2 cellular contexts compared by ENCODE assay signal in the genomic region with DNA sequence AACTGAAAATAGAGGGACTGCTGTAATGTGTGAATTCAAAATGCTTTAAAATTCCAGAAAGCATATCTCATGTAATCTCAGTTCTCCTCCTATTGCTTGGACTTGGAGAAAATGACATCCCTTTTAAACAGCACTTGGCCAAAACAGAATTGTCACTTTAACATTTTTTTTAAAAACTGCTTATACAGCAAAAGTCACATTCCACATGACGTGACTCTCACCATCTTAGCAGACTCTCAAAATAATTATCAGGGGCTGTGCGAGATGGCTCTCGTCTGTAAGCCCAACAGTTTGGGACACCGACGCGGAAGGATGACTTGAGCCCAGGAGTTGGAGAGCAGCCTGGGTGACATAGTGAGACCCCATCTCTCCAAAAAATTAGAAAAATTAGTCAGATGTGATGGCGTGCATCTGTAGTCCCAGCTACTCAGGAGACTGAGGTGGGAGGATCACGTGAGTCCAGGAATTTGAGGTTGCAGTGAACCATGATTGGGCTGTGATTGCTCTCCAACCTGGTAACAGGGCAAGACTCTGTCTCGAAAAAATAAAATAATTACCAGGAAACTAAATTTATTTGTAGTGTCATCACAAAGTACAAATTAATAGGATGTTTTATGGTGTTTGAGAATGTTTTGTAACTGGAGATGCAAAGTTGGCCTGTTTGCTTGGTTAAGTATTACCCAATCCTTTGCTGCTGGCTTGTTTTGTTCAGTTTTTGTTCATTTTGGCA.
A peak's percentile ranks its signal among the peaks of the same experiment; 100 is the strongest.
TF ChIP-seq lines count a peak whose summit lies in the region.

No MANE protein-coding gene starts in this region.

TF ChIP-seq in IMR-90, 13 proteins besides CTCF, POLR2A, EP300 and RAD21:
- TF ChIP-seq FOS (IDR thresholded peaks at IDR 0.05; ENCODE audit: low read depth, low read length) (no peak), CEBPB (IDR thresholded peaks at IDR 0.05; ENCODE audit: low read depth, low read length) (peak; percentile 39; the same call in 1 of the 2 replicates), MAFK (IDR thresholded peaks at IDR 0.05; ENCODE audit: low read depth, low read length) (peak; percentile 96), MAZ (IDR thresholded peaks at IDR 0.05; ENCODE audit: borderline replicate concordance, low read depth, low read length) (no peak), CHD1 (IDR thresholded peaks at IDR 0.05; ENCODE audit: low read depth, low read length) (no peak)
- TF ChIP-seq, protein P1, sequence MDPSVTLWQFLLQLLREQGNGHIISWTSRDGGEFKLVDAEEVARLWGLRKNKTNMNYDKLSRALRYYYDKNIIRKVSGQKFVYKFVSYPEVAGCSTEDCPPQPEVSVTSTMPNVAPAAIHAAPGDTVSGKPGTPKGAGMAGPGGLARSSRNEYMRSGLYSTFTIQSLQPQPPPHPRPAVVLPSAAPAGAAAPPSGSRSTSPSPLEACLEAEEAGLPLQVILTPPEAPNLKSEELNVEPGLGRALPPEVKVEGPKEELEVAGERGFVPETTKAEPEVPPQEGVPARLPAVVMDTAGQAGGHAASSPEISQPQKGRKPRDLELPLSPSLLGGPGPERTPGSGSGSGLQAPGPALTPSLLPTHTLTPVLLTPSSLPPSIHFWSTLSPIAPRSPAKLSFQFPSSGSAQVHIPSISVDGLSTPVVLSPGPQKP (IDR thresholded peaks at IDR 0.05; ENCODE audit: borderline replicate concordance, low read depth, low read length) = no peak
TF ChIP-seq in IMR-90: peak in this region for 2.

TF ChIP-seq in liver, 16 proteins besides CTCF, POLR2A, EP300 and RAD21:
- TF ChIP-seq HNF4G (IDR thresholded peaks at IDR 0.05) (no peak), FOXA1 (IDR thresholded peaks at IDR 0.05) (no peak), JUND (IDR thresholded peaks at IDR 0.05) (no peak), NR2F2 (IDR thresholded peaks at IDR 0.05) (no peak), FOXA2 (IDR thresholded peaks at IDR 0.05) (no peak), YY1 (IDR thresholded peaks at IDR 0.05) (peak; percentile 30), HNF4A (conservative IDR thresholded peaks at IDR 0.05) (peak in 1 of 2 donors; percentile 13), TAF1 (conservative IDR thresholded peaks at IDR 0.05) (no peak), EGR1 (IDR thresholded peaks at IDR 0.05; ENCODE audit: low read depth in 2 of 2) (no peak), SP1 (IDR thresholded peaks at IDR 0.05) (peak; percentile 2), GABPA (IDR thresholded peaks at IDR 0.05 in 1 of 2, conservative IDR thresholded peaks at IDR 0.05 in 1 of 2) (no peak), RXRA (IDR thresholded peaks at IDR 0.05) (no peak)
- TF ChIP-seq, protein P2, sequence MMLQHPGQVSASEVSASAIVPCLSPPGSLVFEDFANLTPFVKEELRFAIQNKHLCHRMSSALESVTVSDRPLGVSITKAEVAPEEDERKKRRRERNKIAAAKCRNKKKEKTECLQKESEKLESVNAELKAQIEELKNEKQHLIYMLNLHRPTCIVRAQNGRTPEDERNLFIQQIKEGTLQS (IDR thresholded peaks at IDR 0.05) = no peak
- TF ChIP-seq, protein P3, sequence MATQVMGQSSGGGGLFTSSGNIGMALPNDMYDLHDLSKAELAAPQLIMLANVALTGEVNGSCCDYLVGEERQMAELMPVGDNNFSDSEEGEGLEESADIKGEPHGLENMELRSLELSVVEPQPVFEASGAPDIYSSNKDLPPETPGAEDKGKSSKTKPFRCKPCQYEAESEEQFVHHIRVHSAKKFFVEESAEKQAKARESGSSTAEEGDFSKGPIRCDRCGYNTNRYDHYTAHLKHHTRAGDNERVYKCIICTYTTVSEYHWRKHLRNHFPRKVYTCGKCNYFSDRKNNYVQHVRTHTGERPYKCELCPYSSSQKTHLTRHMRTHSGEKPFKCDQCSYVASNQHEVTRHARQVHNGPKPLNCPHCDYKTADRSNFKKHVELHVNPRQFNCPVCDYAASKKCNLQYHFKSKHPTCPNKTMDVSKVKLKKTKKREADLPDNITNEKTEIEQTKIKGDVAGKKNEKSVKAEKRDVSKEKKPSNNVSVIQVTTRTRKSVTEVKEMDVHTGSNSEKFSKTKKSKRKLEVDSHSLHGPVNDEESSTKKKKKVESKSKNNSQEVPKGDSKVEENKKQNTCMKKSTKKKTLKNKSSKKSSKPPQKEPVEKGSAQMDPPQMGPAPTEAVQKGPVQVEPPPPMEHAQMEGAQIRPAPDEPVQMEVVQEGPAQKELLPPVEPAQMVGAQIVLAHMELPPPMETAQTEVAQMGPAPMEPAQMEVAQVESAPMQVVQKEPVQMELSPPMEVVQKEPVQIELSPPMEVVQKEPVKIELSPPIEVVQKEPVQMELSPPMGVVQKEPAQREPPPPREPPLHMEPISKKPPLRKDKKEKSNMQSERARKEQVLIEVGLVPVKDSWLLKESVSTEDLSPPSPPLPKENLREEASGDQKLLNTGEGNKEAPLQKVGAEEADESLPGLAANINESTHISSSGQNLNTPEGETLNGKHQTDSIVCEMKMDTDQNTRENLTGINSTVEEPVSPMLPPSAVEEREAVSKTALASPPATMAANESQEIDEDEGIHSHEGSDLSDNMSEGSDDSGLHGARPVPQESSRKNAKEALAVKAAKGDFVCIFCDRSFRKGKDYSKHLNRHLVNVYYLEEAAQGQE (IDR thresholded peaks at IDR 0.05) = no peak
- TF ChIP-seq, protein P4, sequence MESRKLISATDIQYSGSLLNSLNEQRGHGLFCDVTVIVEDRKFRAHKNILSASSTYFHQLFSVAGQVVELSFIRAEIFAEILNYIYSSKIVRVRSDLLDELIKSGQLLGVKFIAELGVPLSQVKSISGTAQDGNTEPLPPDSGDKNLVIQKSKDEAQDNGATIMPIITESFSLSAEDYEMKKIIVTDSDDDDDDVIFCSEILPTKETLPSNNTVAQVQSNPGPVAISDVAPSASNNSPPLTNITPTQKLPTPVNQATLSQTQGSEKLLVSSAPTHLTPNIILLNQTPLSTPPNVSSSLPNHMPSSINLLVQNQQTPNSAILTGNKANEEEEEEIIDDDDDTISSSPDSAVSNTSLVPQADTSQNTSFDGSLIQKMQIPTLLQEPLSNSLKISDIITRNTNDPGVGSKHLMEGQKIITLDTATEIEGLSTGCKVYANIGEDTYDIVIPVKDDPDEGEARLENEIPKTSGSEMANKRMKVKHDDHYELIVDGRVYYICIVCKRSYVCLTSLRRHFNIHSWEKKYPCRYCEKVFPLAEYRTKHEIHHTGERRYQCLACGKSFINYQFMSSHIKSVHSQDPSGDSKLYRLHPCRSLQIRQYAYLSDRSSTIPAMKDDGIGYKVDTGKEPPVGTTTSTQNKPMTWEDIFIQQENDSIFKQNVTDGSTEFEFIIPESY (IDR thresholded peaks at IDR 0.05) = no peak
- TF ChIP-seq, protein P5, sequence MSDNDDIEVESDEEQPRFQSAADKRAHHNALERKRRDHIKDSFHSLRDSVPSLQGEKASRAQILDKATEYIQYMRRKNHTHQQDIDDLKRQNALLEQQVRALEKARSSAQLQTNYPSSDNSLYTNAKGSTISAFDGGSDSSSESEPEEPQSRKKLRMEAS (IDR thresholded peaks at IDR 0.05) = no peak
